13 cellular contexts compared by ENCODE assay signal in the genomic region with DNA sequence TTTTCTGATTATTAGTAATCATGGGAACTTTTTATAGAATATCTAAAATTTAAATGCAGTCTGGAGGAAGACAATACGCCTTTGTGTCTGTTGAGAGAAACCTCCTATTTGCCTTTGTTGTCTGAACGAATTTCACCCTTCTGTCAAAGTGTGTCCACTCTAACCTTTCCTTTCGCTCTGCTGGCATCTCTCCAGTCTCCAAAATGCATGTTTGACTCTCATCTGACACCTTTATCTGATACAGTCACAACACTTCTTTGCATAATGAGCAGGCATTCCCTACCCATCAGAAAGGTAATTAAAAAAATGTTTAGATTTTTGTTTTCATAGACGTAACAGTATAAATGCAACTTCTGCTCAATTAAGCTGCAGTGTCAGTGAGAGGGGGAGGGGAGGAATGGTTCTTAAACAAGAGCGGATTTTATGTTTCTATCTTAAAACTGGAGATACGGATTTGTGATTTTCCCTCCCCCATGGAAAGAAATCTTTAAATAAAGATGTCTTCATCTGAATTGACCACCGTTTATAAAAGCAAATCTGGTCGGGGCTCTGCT.
A peak's percentile ranks its signal among the peaks of the same experiment; 100 is the strongest.
DNase-seq lines count a peak whose midpoint lies in the region; ATAC-seq and TF ChIP-seq lines count a peak whose summit lies in the region.
"Had no signal": no experiment of that assay in that cellular context is flagged by ENCODE, and none has a peak within 500 bp of the region (broad histone marks: within the 10 kb centered on the region; RNA-seq: fewer than 3 reads in every experiment).

No MANE protein-coding gene starts in this region.

- DNase-seq in NCI-H2227 treated with DMSO at 0.1 percent for 48 hours (lab: John Stamatoyannopoulos, UW), result peak; percentile 62
- DNase-seq in right lobe of liver, result no peak
- DNase-seq in C1 segment of cervical spinal cord (lab: John Stamatoyannopoulos, UW), result no peak
- no peak for DNase-seq in CD8-positive, alpha-beta memory T cell
- DNase-seq: activated CD8-positive, alpha-beta memory T cell treated with anti-CD3 and anti-CD28 coated beads, Interleukin-2, amount 10 ng/mL, durations not matched to agents 7 days and 5 days; DMS79; NCI-H226; T-helper 1 cell had no signal

- peak overlapping the region; percentile 39 to 58 (median 52) for H3K9ac ChIP-seq in skeletal muscle tissue (ENCODE audit: low read depth in 1 of 3, low read length in 3 of 3)

- H3K27ac ChIP-seq in right lobe of liver (peak overlapping the region in 1 of 3 donors; percentile 3), skeletal muscle tissue (ENCODE audit: low read depth, low read length) (no peak overlapping the region)
- H3K27ac ChIP-seq in CD8-positive, alpha-beta memory T cell (ENCODE audit: low read depth, low read length), result no peak overlapping the region

- ATAC-seq in right lobe of liver, result peak; percentile 35 to 69 (median 58)
- ATAC-seq in GM19035 (IDR thresholded peaks at IDR 0.05; ENCODE audit: unreplicated experiment), result no peak
- ATAC-seq in GM18505 (IDR thresholded peaks at IDR 0.05; ENCODE audit: unreplicated experiment), result no peak
- ATAC-seq: activated CD8-positive, alpha-beta memory T cell treated with anti-CD3 and anti-CD28 coated beads, Interleukin-2, amount 10 ng/mL, durations not matched to agents 7 days and 5 days had no signal

- H3K9me3 ChIP-seq in right lobe of liver (no peaks in the 10 kb centered on the region), skeletal muscle tissue (ENCODE audit: control insufficient read depth in 3 of 3, low read length in 3 of 3) (no peaks in the 10 kb centered on the region)
- no peaks in the 10 kb centered on the region for H3K9me3 ChIP-seq in CD8-positive, alpha-beta memory T cell (ENCODE audit: low read length)

- CTCF ChIA-PET in CD8-positive, alpha-beta memory T cell (lab: Charles Lee), result no interaction called here

- POLR2A ChIA-PET in CD8-positive, alpha-beta memory T cell (lab: Charles Lee), result no interaction called here

- H3K4me3 ChIP-seq in right lobe of liver, result peak overlapping the region; percentile 34 to 58 (median 42)
- H3K4me3 ChIP-seq in skeletal muscle tissue (ENCODE audit: low read length in 3 of 3), result peak overlapping the region; percentile 53 to 70 (median 57)
- H3K4me3 ChIP-seq in CD8-positive, alpha-beta memory T cell (ENCODE audit: low read length), result no peak overlapping the region

- H3K27me3 Mint-ChIP-seq in brain, result no peaks in the 10 kb centered on the region
- peaks cover 0 to 5% of the 10 kb centered on the region in 2 donors for H3K27me3 Mint-ChIP-seq in CD8-positive, alpha-beta memory T cell
- H3K27me3 Mint-ChIP-seq: activated CD8-positive, alpha-beta memory T cell treated with anti-CD3 and anti-CD28 coated beads, Interleukin-2, amount 10 ng/mL, durations not matched to agents 7 days and 5 days had no signal

- H3K36me3 Mint-ChIP-seq in brain, result no peaks in the 10 kb centered on the region
- no peaks in the 10 kb centered on the region for H3K36me3 Mint-ChIP-seq in CD8-positive, alpha-beta memory T cell
- H3K36me3 Mint-ChIP-seq: activated CD8-positive, alpha-beta memory T cell treated with anti-CD3 and anti-CD28 coated beads, Interleukin-2, amount 10 ng/mL, durations not matched to agents 7 days and 5 days had no signal

- H3K4me3 Mint-ChIP-seq in brain, result peak overlapping the region; percentile 73 to 84 (median 81)
- peak overlapping the region in 1 of 7 donors; percentile 38 for H3K4me3 Mint-ChIP-seq in CD8-positive, alpha-beta memory T cell
- H3K4me3 Mint-ChIP-seq: activated CD8-positive, alpha-beta memory T cell treated with anti-CD3 and anti-CD28 coated beads, Interleukin-2, amount 10 ng/mL, durations not matched to agents 7 days and 5 days; IgD-negative memory B cell had no signal

- H3K36me3 ChIP-seq in right lobe of liver, result no peaks in the 10 kb centered on the region
- H3K36me3 ChIP-seq in skeletal muscle tissue (ENCODE audit: control insufficient read depth in 3 of 3, insufficient read depth in 3 of 3, low read length in 3 of 3), result no peaks in the 10 kb centered on the region
- no peaks in the 10 kb centered on the region for H3K36me3 ChIP-seq in CD8-positive, alpha-beta memory T cell (ENCODE audit: insufficient read depth, low read length)

- peak overlapping the region; percentile 66 to 93 (median 88) for H3K27ac Mint-ChIP-seq in brain
- H3K27ac Mint-ChIP-seq in CD8-positive, alpha-beta memory T cell, result no peak overlapping the region
- H3K27ac Mint-ChIP-seq: activated CD8-positive, alpha-beta memory T cell treated with anti-CD3 and anti-CD28 coated beads, Interleukin-2, amount 10 ng/mL, durations not matched to agents 7 days and 5 days; IgD-negative memory B cell had no signal

- no peak for TF ChIP-seq CTCF in brain (conservative IDR thresholded peaks at IDR 0.05)
- TF ChIP-seq CTCF in right lobe of liver (IDR thresholded peaks at IDR 0.05), result no peak

- TF ChIP-seq POLR2A in right lobe of liver (IDR thresholded peaks at IDR 0.05), result no peak
- no peak for TF ChIP-seq POLR2A in GM18505 (IDR thresholded peaks at IDR 0.05; ENCODE audit: borderline replicate concordance, extremely low read depth, insufficient read depth, insufficient read length)

- H3K27me3 ChIP-seq in right lobe of liver, result no peaks in the 10 kb centered on the region
- peaks cover 0 to 2% (median 0%) of the 10 kb centered on the region in 3 donors for H3K27me3 ChIP-seq in skeletal muscle tissue (ENCODE audit: control insufficient read depth in 3 of 3, insufficient read depth in 3 of 3, low read length in 3 of 3)
- H3K27me3 ChIP-seq in CD8-positive, alpha-beta memory T cell (ENCODE audit: insufficient read depth, low read length, poor library complexity, severe bottlenecking), result no peaks in the 10 kb centered on the region

- H3K4me1 ChIP-seq in right lobe of liver (no peaks in the 10 kb centered on the region), skeletal muscle tissue (ENCODE audit: control insufficient read depth in 3 of 3, insufficient read depth in 3 of 3, low read length in 3 of 3) (no peaks in the 10 kb centered on the region)
- no peaks in the 10 kb centered on the region for H3K4me1 ChIP-seq in CD8-positive, alpha-beta memory T cell (ENCODE audit: insufficient read depth, low read length)

- H3K4me1 Mint-ChIP-seq in brain, result peaks cover 77% of the 10 kb centered on the region
- H3K4me1 Mint-ChIP-seq in CD8-positive, alpha-beta memory T cell, result no peaks in the 10 kb centered on the region
- H3K4me1 Mint-ChIP-seq: activated CD8-positive, alpha-beta memory T cell treated with anti-CD3 and anti-CD28 coated beads, Interleukin-2, amount 10 ng/mL, durations not matched to agents 7 days and 5 days; IgD-negative memory B cell had no signal

- peaks cover 2 to 14% (median 3%) of the 10 kb centered on the region in 5 experiments for H3K9me3 Mint-ChIP-seq in brain
- H3K9me3 Mint-ChIP-seq in CD8-positive, alpha-beta memory T cell, result peaks cover 0 to 9% (median 0%) of the 10 kb centered on the region in 5 donors

- WGBS in right lobe of liver (ENCODE audit: insufficient coverage, low coverage, low lambda C conversion rate, missing lambda C conversion rate), result 16% methylated on average over 8 of the region's 8 CpGs

- intact Hi-C loops in right lobe of liver (cut with DNase I), result no loop called here

Comparison
In these comparisons a context has a peak if more than half of its experiments do, and no peak if none do; other contexts are left out.
1. H3K27ac Mint-ChIP-seq: peak in brain (5 of 5); none in CD8-positive, alpha-beta memory T cell (0 of 8).
2. ATAC-seq: peak in right lobe of liver (4 of 4); none in GM19035 (single experiment) and GM18505 (single experiment).